14 cellular contexts compared by ENCODE assay signal in genomic region chr2:22486343-22486742, GRCh38.
DNase-seq lines count a peak whose midpoint lies in the region; ATAC-seq and TF ChIP-seq lines count a peak whose summit lies in the region.
"Had no signal": no experiment of that assay in that cellular context is flagged by ENCODE, and none has a peak within 500 bp of the region (broad histone marks: within the 10 kb centered on the region; RNA-seq: fewer than 3 reads in every experiment).

No MANE protein-coding gene starts in this region.

- H3K4me1 ChIP-seq in smooth muscle cell (ENCODE audit: low read depth) (peaks cover 22% of the 10 kb centered on the region), A673 (ENCODE audit: insufficient read depth, low read length, poor library complexity, severe bottlenecking) (no peaks in the 10 kb centered on the region)

- no peaks in the 10 kb centered on the region for H3K27me3 Mint-ChIP-seq in WTC11 (ENCODE audit: low read depth)
- H3K27me3 Mint-ChIP-seq: B cell; CD4-positive, alpha-beta T cell had no signal

- H3K27ac ChIP-seq in smooth muscle cell (ENCODE audit: low read depth) (peak overlapping the region; percentile 23), A673 (ENCODE audit: low read depth, low read length, poor library complexity, severe bottlenecking) (no peak overlapping the region)

- no peaks in the 10 kb centered on the region for H3F3A ChIP-seq in smooth muscle cell (ENCODE audit: low read depth)

- peaks cover 16% of the 10 kb centered on the region for H3K4me1 Mint-ChIP-seq in WTC11
- H3K4me1 Mint-ChIP-seq: B cell had no signal

- 39% methylated on average over 4 of the region's 4 CpGs for WGBS in smooth muscle cell (ENCODE audit: low lambda C conversion rate)

- H3K4me3 Mint-ChIP-seq in WTC11, result no peak overlapping the region
- H3K4me3 Mint-ChIP-seq: B cell; CD4-positive, alpha-beta T cell; H9 had no signal

- POLR2A ChIA-PET in WTC11 (lab: Charles Lee), result no interaction called here
- POLR2A ChIA-PET in A673 (lab: Charles Lee; ENCODE audit: low non-redundant PET), result no interaction called here

- DNase-seq in ELF-1 (ENCODE audit: low read depth, low spot score) (peak; percentile 81), WTC11 (ENCODE audit: low spot score) (peak; percentile 22), islet precursor cell (peak; percentile 96), smooth muscle cell (lab: John Stamatoyannopoulos, UW; ENCODE audit: unreplicated experiment) (no peak), A673 (ENCODE audit: low spot score) (no peak), NCI-H2227 (lab: John Stamatoyannopoulos, UW; ENCODE audit: unreplicated experiment) (no peak), posterior vena cava (ENCODE audit: low spot score) (no peak)
- DNase-seq: C1 segment of cervical spinal cord; CD4-positive, alpha-beta T cell; DMS79; GOT3; H9; IMR-90 had no signal

- H2AFZ ChIP-seq in smooth muscle cell (ENCODE audit: low read depth), result no peak overlapping the region

- H3K27me3 ChIP-seq in smooth muscle cell (ENCODE audit: low read depth), result no peaks in the 10 kb centered on the region
- peaks cover 4% of the 10 kb centered on the region for H3K27me3 ChIP-seq in A673 (replicated peaks; ENCODE audit: insufficient read depth, low read depth, low read length, poor library complexity)

- no peak; the same call in 1 of the 2 replicates for ATAC-seq in WTC11

- no TSS peak for BruUV-seq in A673 (replicated peaks; lab: Mats Ljungman, UMichigan)

- CTCF ChIA-PET in WTC11 (lab: Charles Lee), result no interaction called here
- CTCF ChIA-PET in A673 (lab: Charles Lee), result no interaction called here

- H3K9ac ChIP-seq in smooth muscle cell (ENCODE audit: low read depth), result no peak overlapping the region

- peaks cover 27% of the 10 kb centered on the region for H3K9me3 Mint-ChIP-seq in WTC11

- intact Hi-C loops in A673 (cut with micrococcal nuclease; ENCODE audit: unreplicated experiment) (no loop called here), posterior vena cava (cut with DNase I) (no loop called here)

- no peaks in the 10 kb centered on the region; the same call in 1 of the 2 replicates for H3K36me3 Mint-ChIP-seq in WTC11

- H3K4me3 ChIP-seq in smooth muscle cell (no peak overlapping the region), A673 (ENCODE audit: low read depth, low read length, poor library complexity, severe bottlenecking) (no peak overlapping the region)

- no peak overlapping the region for H3K27ac Mint-ChIP-seq in WTC11
- H3K27ac Mint-ChIP-seq: B cell; CD4-positive, alpha-beta T cell had no signal

- H3K4me2 ChIP-seq in smooth muscle cell, result peak overlapping the region; percentile 56

- H3K9me3 ChIP-seq in smooth muscle cell (replicated peaks; ENCODE audit: low read depth) (no peaks in the 10 kb centered on the region), A673 (ENCODE audit: low read depth, low read length, poor library complexity, severe bottlenecking) (no peaks in the 10 kb centered on the region)

- TF ChIP-seq CTCF in WTC11 (IDR thresholded peaks at IDR 0.05) (no peak), smooth muscle cell (IDR thresholded peaks at IDR 0.05; ENCODE audit: borderline replicate concordance, insufficient read depth, poor library complexity, severe bottlenecking) (no peak), A673 (conservative IDR thresholded peaks at IDR 0.05; ENCODE audit: low read depth, low read length) (no peak)

- H3K36me3 ChIP-seq in smooth muscle cell (ENCODE audit: low read depth) (no peaks in the 10 kb centered on the region), A673 (ENCODE audit: insufficient read depth, low read length, poor library complexity, severe bottlenecking) (no peaks in the 10 kb centered on the region)

- no peaks in the 10 kb centered on the region for H4K20me1 ChIP-seq in smooth muscle cell (ENCODE audit: low read depth)

- no peaks in the 10 kb centered on the region for H3K79me2 ChIP-seq in smooth muscle cell (ENCODE audit: low read depth)

TF ChIP-seq in WTC11, 78 proteins besides CTCF, POLR2A, EP300 and RAD21 (continues in another document):
- TF ChIP-seq ERG (CRISPR knock-in tag; IDR thresholded peaks at IDR 0.05) (no peak), ZNF317 (CRISPR knock-in tag; IDR thresholded peaks at IDR 0.05; ENCODE audit: borderline replicate concordance, low read depth) (no peak), ESRRA (CRISPR knock-in tag; IDR thresholded peaks at IDR 0.05; ENCODE audit: borderline replicate concordance) (no peak), GRHL2 (CRISPR knock-in tag; IDR thresholded peaks at IDR 0.05; ENCODE audit: insufficient replicate concordance, severe bottlenecking) (no peak), CDX4 (CRISPR knock-in tag; IDR thresholded peaks at IDR 0.05; ENCODE audit: borderline replicate concordance) (no peak), AFF4 (CRISPR knock-in tag; IDR thresholded peaks at IDR 0.05; ENCODE audit: borderline replicate concordance) (no peak), PREB (CRISPR knock-in tag; IDR thresholded peaks at IDR 0.05; ENCODE audit: borderline replicate concordance) (no peak)
- TF ChIP-seq, protein P1, sequence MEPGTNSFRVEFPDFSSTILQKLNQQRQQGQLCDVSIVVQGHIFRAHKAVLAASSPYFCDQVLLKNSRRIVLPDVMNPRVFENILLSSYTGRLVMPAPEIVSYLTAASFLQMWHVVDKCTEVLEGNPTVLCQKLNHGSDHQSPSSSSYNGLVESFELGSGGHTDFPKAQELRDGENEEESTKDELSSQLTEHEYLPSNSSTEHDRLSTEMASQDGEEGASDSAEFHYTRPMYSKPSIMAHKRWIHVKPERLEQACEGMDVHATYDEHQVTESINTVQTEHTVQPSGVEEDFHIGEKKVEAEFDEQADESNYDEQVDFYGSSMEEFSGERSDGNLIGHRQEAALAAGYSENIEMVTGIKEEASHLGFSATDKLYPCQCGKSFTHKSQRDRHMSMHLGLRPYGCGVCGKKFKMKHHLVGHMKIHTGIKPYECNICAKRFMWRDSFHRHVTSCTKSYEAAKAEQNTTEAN (CRISPR knock-in tag; IDR thresholded peaks at IDR 0.05), result no peak
- TF ChIP-seq, protein P2, sequence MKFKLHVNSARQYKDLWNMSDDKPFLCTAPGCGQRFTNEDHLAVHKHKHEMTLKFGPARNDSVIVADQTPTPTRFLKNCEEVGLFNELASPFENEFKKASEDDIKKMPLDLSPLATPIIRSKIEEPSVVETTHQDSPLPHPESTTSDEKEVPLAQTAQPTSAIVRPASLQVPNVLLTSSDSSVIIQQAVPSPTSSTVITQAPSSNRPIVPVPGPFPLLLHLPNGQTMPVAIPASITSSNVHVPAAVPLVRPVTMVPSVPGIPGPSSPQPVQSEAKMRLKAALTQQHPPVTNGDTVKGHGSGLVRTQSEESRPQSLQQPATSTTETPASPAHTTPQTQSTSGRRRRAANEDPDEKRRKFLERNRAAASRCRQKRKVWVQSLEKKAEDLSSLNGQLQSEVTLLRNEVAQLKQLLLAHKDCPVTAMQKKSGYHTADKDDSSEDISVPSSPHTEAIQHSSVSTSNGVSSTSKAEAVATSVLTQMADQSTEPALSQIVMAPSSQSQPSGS (CRISPR knock-in tag; IDR thresholded peaks at IDR 0.05; ENCODE audit: borderline replicate concordance, low read depth), result no peak

Comparison
In these comparisons a context has a peak if more than half of its experiments do, and no peak if none do; other contexts are left out.
1. DNase-seq: peak in ELF-1 (single experiment), WTC11 (single experiment) and islet precursor cell (single experiment); none in smooth muscle cell (single experiment), A673 (single experiment), NCI-H2227 (single experiment) and posterior vena cava (single experiment).